ENCODE assay signal across 8 cellular contexts in genomic region chr18:55323051-55323994, GRCh38.
A peak's percentile ranks its signal among the peaks of the same experiment; 100 is the strongest.
DNase-seq lines count a peak whose midpoint lies in the region; ATAC-seq and TF ChIP-seq lines count a peak whose summit lies in the region.

No MANE protein-coding gene starts in this region.

- H3K36me3 ChIP-seq in heart right ventricle (no peaks in the 10 kb centered on the region), upper lobe of left lung (no peaks in the 10 kb centered on the region)

- H3K27me3 ChIP-seq in heart right ventricle = no peaks in the 10 kb centered on the region
- H3K27me3 ChIP-seq in layer of hippocampus (ENCODE audit: control insufficient read depth, insufficient read depth, low read length) = no peaks in the 10 kb centered on the region
- H3K27me3 ChIP-seq in upper lobe of left lung = no peaks in the 10 kb centered on the region

- no peaks in the 10 kb centered on the region for H3K9me3 Mint-ChIP-seq in activated T-helper 2 cell treated with anti-CD3 and anti-CD28 coated beads, Interferon-gamma antibody, Interleukin-2, Interleukin-4, amounts not matched to agents 10 μg/mL and 5 μg/mL and 100 μg/mL, durations not matched to agents 14 hours and 24 hours and 36 hours

- intact Hi-C loops in heart right ventricle (cut with DNase I) (loop anchor here in 7 of 10 donors (2.0 to 10.0 kb wide), 14 partner anchors 59 to 1251 kb away; partner anchors contain the start of gene TCF4 (in 5 of the 7)), Right ventricle myocardium inferior (cut with DNase I) (loop anchor here (5.0 to 10.0 kb wide), 5 partner anchors 79 to 1251 kb away; partner anchors contain the start of gene TCF4), lower leg skin (cut with DNase I; ENCODE audit: low total_unique reads) (no loop called here)
- intact Hi-C loops in activated T-helper 2 cell treated with anti-CD3 and anti-CD28 coated beads, Interferon-gamma antibody, Interleukin-2, Interleukin-4, amounts not matched to agents 10 μg/mL and 5 μg/mL and 100 μg/mL, durations not matched to agents 14 hours and 24 hours and 36 hours (cut with micrococcal nuclease) = loop anchor here (5.0 kb wide), 1 partner anchor 91 kb away; no protein-coding TSS in a partner anchor

- H3K4me1 ChIP-seq in heart right ventricle = peaks cover 0 to 55% (median 41%) of the 10 kb centered on the region in 9 donors
- peaks cover 8 to 28% (median 18%) of the 10 kb centered on the region in 4 donors for H3K4me1 ChIP-seq in upper lobe of left lung

- WGBS in heart right ventricle, 2 donors = 41 to 50% methylated on average over 10 of the region's 10 CpGs
- 52 to 63% methylated on average over 10 of the region's 10 CpGs for WGBS in upper lobe of left lung, 2 donors
- WGBS in lower leg skin, 2 donors = 54 to 56% methylated on average over 10 of the region's 10 CpGs

- TF ChIP-seq POLR2A in upper lobe of left lung (IDR thresholded peaks at IDR 0.05) = no peak
- TF ChIP-seq POLR2A in lower leg skin (IDR thresholded peaks at IDR 0.05) = no peak

- TF ChIP-seq CTCF in heart right ventricle (IDR thresholded peaks at IDR 0.05) (no peak), WI38 (IDR thresholded peaks at IDR 0.05; ENCODE audit: low read depth, low read length) (no peak), upper lobe of left lung (IDR thresholded peaks at IDR 0.05) (no peak), lower leg skin (IDR thresholded peaks at IDR 0.05) (no peak)

- no peak for ATAC-seq in heart right ventricle
- no peak for ATAC-seq in Right ventricle myocardium inferior
- no peak for ATAC-seq in upper lobe of left lung (ENCODE audit: low FRiP score in 2 of 2)

- H3K27me3 Mint-ChIP-seq in activated T-helper 2 cell treated with anti-CD3 and anti-CD28 coated beads, Interferon-gamma antibody, Interleukin-2, Interleukin-4, amounts not matched to agents 10 μg/mL and 5 μg/mL and 100 μg/mL, durations not matched to agents 14 hours and 24 hours and 36 hours (ENCODE audit: low read depth) = peaks cover 50% of the 10 kb centered on the region

- no peak overlapping the region for H3K4me3 Mint-ChIP-seq in activated T-helper 2 cell treated with anti-CD3 and anti-CD28 coated beads, Interferon-gamma antibody, Interleukin-2, Interleukin-4, amounts not matched to agents 10 μg/mL and 5 μg/mL and 100 μg/mL, durations not matched to agents 14 hours and 24 hours and 36 hours (ENCODE audit: low read depth)

- peak overlapping the region; percentile 39 to 98 (median 94) for H3K27ac ChIP-seq in heart right ventricle
- H3K27ac ChIP-seq in layer of hippocampus (ENCODE audit: low read depth, low read length) = peak overlapping the region; percentile 97
- H3K27ac ChIP-seq in upper lobe of left lung = peak overlapping the region; percentile 83 to 87 (median 84)

- H3K4me1 Mint-ChIP-seq in activated T-helper 2 cell treated with anti-CD3 and anti-CD28 coated beads, Interferon-gamma antibody, Interleukin-2, Interleukin-4, amounts not matched to agents 10 μg/mL and 5 μg/mL and 100 μg/mL, durations not matched to agents 14 hours and 24 hours and 36 hours (ENCODE audit: low read depth) = peaks cover 5% of the 10 kb centered on the region

- no peaks in the 10 kb centered on the region for H3K9me3 ChIP-seq in heart right ventricle
- H3K9me3 ChIP-seq in upper lobe of left lung = no peaks in the 10 kb centered on the region

- no peaks in the 10 kb centered on the region for H3K36me3 Mint-ChIP-seq in activated T-helper 2 cell treated with anti-CD3 and anti-CD28 coated beads, Interferon-gamma antibody, Interleukin-2, Interleukin-4, amounts not matched to agents 10 μg/mL and 5 μg/mL and 100 μg/mL, durations not matched to agents 14 hours and 24 hours and 36 hours (ENCODE audit: low read depth)

- no peak overlapping the region for H3K27ac Mint-ChIP-seq in activated T-helper 2 cell treated with anti-CD3 and anti-CD28 coated beads, Interferon-gamma antibody, Interleukin-2, Interleukin-4, amounts not matched to agents 10 μg/mL and 5 μg/mL and 100 μg/mL, durations not matched to agents 14 hours and 24 hours and 36 hours

- DNase-seq in heart right ventricle (peak in 1 of 2 donors; percentile 37), Right ventricle myocardium inferior (ENCODE audit: missing footprints) (no peak), upper lobe of left lung (no peak), lower leg skin (ENCODE audit: low spot score in 2 of 2) (no peak), NCI-H510A (lab: John Stamatoyannopoulos, UW) (no peak)
- DNase-seq in activated T-helper 2 cell treated with anti-CD3 and anti-CD28 coated beads, Interferon-gamma antibody, Interleukin-2, Interleukin-4, amounts not matched to agents 10 μg/mL and 5 μg/mL and 100 μg/mL, durations not matched to agents 14 hours and 24 hours and 36 hours (ENCODE audit: low spot score) = no peak

- H3K4me3 ChIP-seq in heart right ventricle = peak overlapping the region in 9 of 10 donors; percentile 41 to 79 (median 64)
- H3K4me3 ChIP-seq in WI38 (ENCODE audit: low read depth, low read length) = peak overlapping the region; percentile 71
- peak overlapping the region in 3 of 4 donors; percentile 46 to 57 (median 56) for H3K4me3 ChIP-seq in upper lobe of left lung
- H3K4me3 ChIP-seq in lower leg skin (ENCODE audit: low read depth, poor library complexity, severe bottlenecking) = no peak overlapping the region

- no peak for TF ChIP-seq EP300 in upper lobe of left lung (IDR thresholded peaks at IDR 0.05)
